19 cellular contexts compared by ENCODE assay signal in the genomic region with DNA sequence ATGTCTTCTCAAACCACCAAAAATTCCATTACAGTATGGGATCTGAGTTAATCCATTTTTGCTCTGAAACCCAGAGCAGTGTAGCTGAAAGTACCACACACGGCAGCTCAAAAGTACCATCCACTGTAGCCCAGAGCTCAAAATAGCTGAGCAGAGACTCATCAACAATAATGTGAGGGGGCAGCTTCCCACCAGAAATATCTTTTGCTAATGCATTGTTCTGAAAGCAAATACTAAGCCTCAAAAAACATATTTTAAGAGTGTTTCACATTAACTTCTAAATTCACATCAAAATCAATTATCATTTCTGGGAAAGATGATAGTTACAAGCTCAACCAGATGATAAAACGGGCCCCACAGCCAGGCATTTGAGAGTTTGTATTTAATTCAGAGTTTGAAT.
"Had no signal": no experiment of that assay in that cellular context is flagged by ENCODE, and none has a peak within 500 bp of the region (broad histone marks: within the 10 kb centered on the region; RNA-seq: fewer than 3 reads in every experiment).

No MANE protein-coding gene starts in this region.

- H3K9me3 ChIP-seq: left lung, mucosa of descending colon, prostate gland, right lobe of liver, spleen had no signal

- H3K9me3 Mint-ChIP-seq: activated naive CD8-positive, alpha-beta T cell treated with anti-CD3 and anti-CD28 coated beads for 36 hours; activated T-cell treated with anti-CD3 and anti-CD28 coated beads, Interleukin-2, amount 50 U/mL, for 72 hours; memory B cell; natural killer cell treated with Interleukin-12 subunit alpha and Interleukin-12 subunit beta and Interleukin-15 and Interleukin-18, amount 100 ng/mL, for 72 hours; stimulated activated naive CD8-positive, alpha-beta T cell treated with anti-CD3 and anti-CD28 coated beads, Interleukin-15, amount 100 ng/mL, for 72 hours; type B pancreatic cell had no signal

- H3K4me3 ChIP-seq: left lung, mucosa of descending colon, prostate gland, right lobe of liver, SK-N-MC, spleen had no signal

- H3K27ac ChIP-seq: left lung, prostate gland, right lobe of liver, SK-N-MC, spleen, WERI-Rb-1 had no signal

- H3K4me3 Mint-ChIP-seq: activated CD8-positive, alpha-beta T cell treated with anti-CD3 and anti-CD28 coated beads, Interleukin-2, amount 10 ng/mL, durations not matched to agents 7 days and 5 days; activated naive CD8-positive, alpha-beta T cell treated with anti-CD3 and anti-CD28 coated beads for 36 hours; activated T-cell treated with anti-CD3 and anti-CD28 coated beads, Interleukin-2, amount 50 U/mL, for 72 hours; memory B cell; natural killer cell treated with Interleukin-12 subunit alpha and Interleukin-12 subunit beta and Interleukin-15 and Interleukin-18, amount 100 ng/mL, for 72 hours; stimulated activated naive CD8-positive, alpha-beta T cell treated with anti-CD3 and anti-CD28 coated beads, Interleukin-15, amount 100 ng/mL, for 72 hours; type B pancreatic cell had no signal

- H3K27me3 ChIP-seq: left lung, right lobe of liver, spleen had no signal

- H3K4me1 Mint-ChIP-seq: activated naive CD8-positive, alpha-beta T cell treated with anti-CD3 and anti-CD28 coated beads for 36 hours; memory B cell; stimulated activated naive CD8-positive, alpha-beta T cell treated with anti-CD3 and anti-CD28 coated beads, Interleukin-15, amount 100 ng/mL, for 72 hours had no signal

- H3K36me3 ChIP-seq: left lung, prostate gland, right lobe of liver, spleen, WERI-Rb-1 had no signal

- H3K27me3 Mint-ChIP-seq: stimulated activated naive CD8-positive, alpha-beta T cell treated with anti-CD3 and anti-CD28 coated beads, Interleukin-15, amount 100 ng/mL, for 72 hours; type B pancreatic cell had no signal

- H3K4me1 ChIP-seq: left lung, prostate gland, right lobe of liver, spleen had no signal

- H3K27ac Mint-ChIP-seq: activated CD8-positive, alpha-beta T cell treated with anti-CD3 and anti-CD28 coated beads, Interleukin-2, amount 10 ng/mL, durations not matched to agents 7 days and 5 days; activated naive CD8-positive, alpha-beta T cell treated with anti-CD3 and anti-CD28 coated beads for 36 hours; activated T-cell treated with anti-CD3 and anti-CD28 coated beads, Interleukin-2, amount 50 U/mL, for 72 hours; memory B cell; natural killer cell treated with Interleukin-12 subunit alpha and Interleukin-12 subunit beta and Interleukin-15 and Interleukin-18, amount 100 ng/mL, for 72 hours; stimulated activated naive CD8-positive, alpha-beta T cell treated with anti-CD3 and anti-CD28 coated beads, Interleukin-15, amount 100 ng/mL, for 72 hours; type B pancreatic cell had no signal

- H3K36me3 Mint-ChIP-seq: activated naive CD8-positive, alpha-beta T cell treated with anti-CD3 and anti-CD28 coated beads for 36 hours; memory B cell; natural killer cell treated with Interleukin-12 subunit alpha and Interleukin-12 subunit beta and Interleukin-15 and Interleukin-18, amount 100 ng/mL, for 72 hours; type B pancreatic cell had no signal

- DNase-seq: activated CD8-positive, alpha-beta memory T cell treated with anti-CD3 and anti-CD28 coated beads, Interleukin-2, amount 50 U/mL, for 48 hours; activated CD8-positive, alpha-beta T cell treated with anti-CD3 and anti-CD28 coated beads, Interleukin-2, amount 10 ng/mL, durations not matched to agents 7 days and 5 days; activated gamma-delta T cell; activated naive CD8-positive, alpha-beta T cell treated with anti-CD3 and anti-CD28 coated beads for 36 hours; activated T-cell treated with anti-CD3 and anti-CD28 coated beads, Interleukin-2, amount 50 U/mL, for 72 hours; aorta; left lung; mucosa of descending colon; occipital lobe; right lobe of liver; spleen; stimulated activated naive CD8-positive, alpha-beta T cell treated with anti-CD3 and anti-CD28 coated beads, Interleukin-15, amount 100 ng/mL, for 72 hours; T-helper 1 cell; WERI-Rb-1 had no signal
